ENCODE assay signal across 9 cellular contexts in genomic region chr6:134435814-134436280, GRCh38.
DNase-seq lines count a peak whose midpoint lies in the region; ATAC-seq, FAIRE-seq and TF ChIP-seq lines count a peak whose summit lies in the region.
"Had no signal": no experiment of that assay in that cellular context is flagged by ENCODE, and none has a peak within 500 bp of the region (broad histone marks: within the 10 kb centered on the region; RNA-seq: fewer than 3 reads in every experiment).

No MANE protein-coding gene starts in this region.

- DNase-seq in A673 (ENCODE audit: low spot score) (no peak), kidney (no peak), COLO668 (lab: John Stamatoyannopoulos, UW; ENCODE audit: unreplicated experiment) (no peak), RKO (ENCODE audit: low spot score) (no peak), ureter (ENCODE audit: low spot score) (no peak)
- DNase-seq: COR-L47 had no signal

- no peak overlapping the region for H3K27ac ChIP-seq in A673 (ENCODE audit: low read depth, low read length, poor library complexity, severe bottlenecking)
- H3K27ac ChIP-seq in kidney (ENCODE audit: low read depth in 2 of 2, low read length in 2 of 2) = no peak overlapping the region

- H3K36me3 ChIP-seq in A673 (ENCODE audit: insufficient read depth, low read length, poor library complexity, severe bottlenecking) (no peaks in the 10 kb centered on the region), kidney (ENCODE audit: control insufficient read depth in 1 of 2, insufficient read depth in 2 of 2, low read length in 2 of 2) (no peaks in the 10 kb centered on the region)

- H3K4me3 ChIP-seq in A673 (ENCODE audit: low read depth, low read length, poor library complexity, severe bottlenecking) (peak overlapping the region; percentile 14), WI38 (ENCODE audit: low read depth, low read length) (peak overlapping the region; percentile 43), kidney (ENCODE audit: low read length in 2 of 2) (peak overlapping the region in 1 of 2 donors; percentile 14)

- FAIRE-seq in kidney (lab: Jason Lieb, UNC) = peak; percentile 29

- H3K4me1 ChIP-seq in A673 (ENCODE audit: insufficient read depth, low read length, poor library complexity, severe bottlenecking) (no peaks in the 10 kb centered on the region), kidney (ENCODE audit: control insufficient read depth in 1 of 2, insufficient read depth in 1 of 2, low read depth in 1 of 2, low read length in 2 of 2) (peaks cover 0 to 2% of the 10 kb centered on the region in 2 donors)

- POLR2A ChIA-PET in A673 (lab: Charles Lee; ENCODE audit: low non-redundant PET) = no interaction called here

- CTCF ChIA-PET in A673 (lab: Charles Lee) = no interaction called here

- no peak overlapping the region for H3K9ac ChIP-seq in kidney (ENCODE audit: low read length in 2 of 2)

- H3K9me3 ChIP-seq in A673 (ENCODE audit: low read depth, low read length, poor library complexity, severe bottlenecking) (no peaks in the 10 kb centered on the region), kidney (ENCODE audit: control insufficient read depth in 1 of 2, low read length in 2 of 2) (no peaks in the 10 kb centered on the region)

- TF ChIP-seq CTCF in A673 (conservative IDR thresholded peaks at IDR 0.05; ENCODE audit: low read depth, low read length) (no peak), WI38 (IDR thresholded peaks at IDR 0.05; ENCODE audit: low read depth, low read length) (no peak), kidney (IDR thresholded peaks at IDR 0.05; ENCODE audit: borderline replicate concordance, extremely low read depth, insufficient read depth) (no peak)

- intact Hi-C loops in A673 (cut with micrococcal nuclease; ENCODE audit: unreplicated experiment) = no loop called here
- intact Hi-C loops in kidney (cut with DNase I) = no loop called here

- no peaks in the 10 kb centered on the region for H3K27me3 ChIP-seq in A673 (replicated peaks; ENCODE audit: insufficient read depth, low read depth, low read length, poor library complexity)

- no TSS peak for BruUV-seq in A673 (replicated peaks; lab: Mats Ljungman, UMichigan)

- peak; percentile 19 for ATAC-seq in GM19372 (IDR thresholded peaks at IDR 0.05; ENCODE audit: low read depth, unreplicated experiment)
- no peak for ATAC-seq in HG02870 (IDR thresholded peaks at IDR 0.05; ENCODE audit: unreplicated experiment)
